In the genomic region with DNA sequence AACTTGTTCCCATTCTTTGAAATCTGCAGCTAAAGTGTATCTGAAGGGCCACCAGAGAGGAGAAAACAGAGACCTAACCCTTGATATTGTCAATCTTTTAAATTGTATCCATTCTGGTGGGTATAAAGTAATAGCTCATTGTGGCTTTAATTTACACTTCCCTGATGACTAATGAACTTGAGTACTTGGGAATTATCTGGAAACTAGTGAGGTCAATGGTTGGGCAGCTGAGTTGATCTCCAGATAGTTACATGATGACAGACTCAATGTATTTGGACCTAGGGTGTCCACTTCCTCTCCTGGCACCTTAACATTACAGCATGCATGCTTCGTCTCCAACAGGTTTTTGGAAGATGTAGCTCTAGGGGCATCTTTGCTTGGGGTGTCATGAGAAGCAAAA, we compare ENCODE assay signal across 23 cellular contexts.
"Had no signal": no experiment of that assay in that cellular context is flagged by ENCODE, and none has a peak within 500 bp of the region (broad histone marks: within the 10 kb centered on the region; RNA-seq: fewer than 3 reads in every experiment).

No MANE protein-coding gene starts in this region.

- H3K4me1 ChIP-seq: gastrocnemius medialis, right lobe of liver, stomach, transverse colon had no signal

- H3K27me3 ChIP-seq: cardiac muscle cell, right lobe of liver, transverse colon had no signal

- H3K36me3 ChIP-seq: cardiac muscle cell, gastrocnemius medialis, right lobe of liver, stomach, transverse colon had no signal

- H3K9me3 ChIP-seq: gastrocnemius medialis, right lobe of liver had no signal

- ATAC-seq: gastrocnemius medialis; left colon; right lobe of liver; stimulated activated memory B cell treated with anti-CD40 and anti-IgM and Interleukin-4, amounts not matched to agents 10 μg/mL and 1 μg/mL and 100 μg/mL, for 72 hours; WTC11 had no signal

- FAIRE-seq: islet of Langerhans, small intestine, urothelium cell line had no signal

- DNase-seq: activated CD8-positive, alpha-beta memory T cell treated with anti-CD3 and anti-CD28 coated beads for 24 hours; activated CD8-positive, alpha-beta memory T cell treated with anti-CD3 and anti-CD28 coated beads, Interleukin-2, amount 50 U/mL, for 4 hours; activated naive CD4-positive, alpha-beta T cell treated with Interleukin-2 at 50 U/mL for 16 hours; activated naive CD8-positive, alpha-beta T cell treated with anti-CD3 and anti-CD28 coated beads for 36 hours; activated T-cell treated with anti-CD3 and anti-CD28 coated beads, Interleukin-2, amount 50 U/mL, for 24 hours; dermis blood vessel endothelial cell; effector CD8-positive, alpha-beta T cell; erythroblast; gastrocnemius medialis; hippocampal formation; left colon; occipital lobe; right lobe of liver; small intestine; stimulated activated CD4-positive, alpha-beta T cell treated with anti-CD3 and anti-CD28 coated beads, Interleukin-15, amount 100 ng/mL, for 24 hours; stomach; T-helper 9 cell; transverse colon had no signal

- H3K4me3 ChIP-seq: cardiac muscle cell, gastrocnemius medialis, right lobe of liver, stomach, transverse colon had no signal

- H3K27ac ChIP-seq: cardiac muscle cell, gastrocnemius medialis, right lobe of liver, stomach, transverse colon had no signal
